ENCODE assay signal across 8 cellular contexts in the genomic region with DNA sequence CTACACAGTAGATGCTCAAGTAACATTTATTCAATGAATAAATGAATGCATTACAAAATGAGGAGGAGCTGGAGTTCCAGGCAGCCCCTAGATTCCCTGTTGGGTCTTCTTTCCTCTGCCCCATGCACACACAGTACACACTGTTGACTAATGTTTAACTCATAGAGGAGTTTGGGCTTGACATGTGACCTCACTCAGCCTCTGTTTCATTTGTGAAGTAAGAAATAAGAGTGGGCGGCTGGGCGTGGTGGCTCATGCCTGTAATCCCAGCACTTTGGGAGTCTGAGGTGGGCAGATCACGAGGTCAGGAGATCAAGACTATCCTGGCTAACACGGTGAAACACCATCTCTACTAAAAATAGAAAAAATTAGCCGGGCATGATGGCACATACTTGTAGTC. TPM values are rescaled to one million over a fixed set of nuclear protein-coding genes. Genes with fewer than 3 reads are reported as not detected.
A peak's percentile ranks its signal among the peaks of the same experiment; 100 is the strongest.
DNase-seq lines count a peak whose midpoint lies in the region; ATAC-seq, FAIRE-seq and TF ChIP-seq lines count a peak whose summit lies in the region.
"Not testable (repeated sequence)": the region's sequence is repeated elsewhere in the genome, so short reads cannot be mapped to it uniquely, and the experiment has no call there.
"Had no signal": no experiment of that assay in that cellular context is flagged by ENCODE, and none has a peak within 500 bp of the region (broad histone marks: within the 10 kb centered on the region; RNA-seq: fewer than 3 reads in every experiment).

No MANE protein-coding gene starts in this region.

- not testable (repeated sequence) for FAIRE-seq in bronchial epithelial cell (lab: Jason Lieb, UNC); keratinocyte (lab: Jason Lieb, UNC)

- not testable (repeated sequence) for H3K9me1 ChIP-seq in keratinocyte (ENCODE audit: control insufficient read depth, extremely low read depth, insufficient read depth, low read length)

- not testable (repeated sequence) for H4K20me1 ChIP-seq in keratinocyte (ENCODE audit: control insufficient read depth, extremely low read depth, insufficient read depth, low read length)

- DNase-seq in Calu3 (peak; percentile 39), RWPE2 (ENCODE audit: low spot score) (peak; percentile 60), bronchial epithelial cell (ENCODE audit: low read depth) (peak; percentile 96)
- not testable (repeated sequence) for DNase-seq in keratinocyte (ENCODE audit: low read depth, low spot score)

- not testable (repeated sequence) for H3K27me3 Mint-ChIP-seq in Calu3 (ENCODE audit: unreplicated experiment)

- not testable (repeated sequence) for H3K4me1 ChIP-seq in RWPE2 (ENCODE audit: insufficient read depth, poor library complexity, severe bottlenecking)
- H3K4me1 ChIP-seq in keratinocyte (ENCODE audit: control insufficient read depth, extremely low read depth, insufficient read depth, low read length) = peaks cover 13% of the 10 kb centered on the region
- H3K4me1 ChIP-seq in skeletal muscle satellite cell (ENCODE audit: control insufficient read depth, insufficient read depth, low read length) = peaks cover 30% of the 10 kb centered on the region

- H2AFZ ChIP-seq in keratinocyte (ENCODE audit: control insufficient read depth, low read length) = not testable (repeated sequence)

- not testable (repeated sequence) for TF ChIP-seq CTCF in Calu3 (IDR thresholded peaks at IDR 0.05; ENCODE audit: unreplicated experiment); RWPE2 (IDR thresholded peaks at IDR 0.05; ENCODE audit: poor library complexity, severe bottlenecking); bronchial epithelial cell (IDR thresholded peaks at IDR 0.05; ENCODE audit: insufficient read depth, low read length, severe bottlenecking); keratinocyte (optimal IDR thresholded peaks at IDR 0.05 in 1 of 3, IDR thresholded peaks at IDR 0.05 in 1 of 3, conservative IDR thresholded peaks at IDR 0.05 in 1 of 3; ENCODE audit: extremely low read depth in 1 of 3, insufficient read depth in 2 of 3, low read length in 3 of 3)

- CTCF ChIA-PET in Calu3 (lab: Charles Lee) = interaction anchor here (1.0 to 2.0 kb wide), 3 partner anchors 10 to 275 kb away, joined by 3 to 8 read pairs (median 3); no protein-coding TSS in a partner anchor

- not testable (repeated sequence) for H3K36me3 ChIP-seq in RWPE2 (ENCODE audit: low read depth); bronchial epithelial cell (ENCODE audit: control insufficient read depth, insufficient read depth, low read length); keratinocyte (ENCODE audit: control insufficient read depth in 2 of 2, extremely low read depth in 1 of 2, insufficient read depth in 2 of 2, low read length in 2 of 2); skeletal muscle satellite cell (ENCODE audit: insufficient read depth, low read length)

- dilution Hi-C loops in keratinocyte (cut with MboI; ENCODE audit: extremely low pct_ligation_motif_present, low sequenced_read_pairs) = not testable (repeated sequence)

- BruUV-seq in Calu3 (replicated peaks; lab: Mats Ljungman, UMichigan) = not testable (repeated sequence)

- not testable (repeated sequence) for H3K27ac ChIP-seq in RWPE2 (ENCODE audit: poor library complexity, severe bottlenecking); keratinocyte (ENCODE audit: control insufficient read depth, insufficient read depth, low read length)

- not testable (repeated sequence) for H3K4me3 Mint-ChIP-seq in Calu3 (ENCODE audit: low read depth, unreplicated experiment)

- H3K27ac Mint-ChIP-seq in Calu3 (ENCODE audit: unreplicated experiment) = not testable (repeated sequence)

- H3K36me3 Mint-ChIP-seq in Calu3 (ENCODE audit: insufficient read depth, unreplicated experiment) = not testable (repeated sequence)

- intact Hi-C loops in Calu3 (cut with micrococcal nuclease; ENCODE audit: unreplicated experiment) = not testable (repeated sequence)

- H3K9me3 ChIP-seq in RWPE2 (ENCODE audit: severe bottlenecking); keratinocyte (ENCODE audit: control insufficient read depth, low read depth, low read length); skeletal muscle satellite cell (replicated peaks; ENCODE audit: low read length): not testable (repeated sequence)

- not testable (repeated sequence) for H3K27me3 ChIP-seq in RWPE2 (ENCODE audit: insufficient read depth, poor library complexity, severe bottlenecking); bronchial epithelial cell (ENCODE audit: control insufficient read depth, insufficient read depth, low read length); keratinocyte (ENCODE audit: control insufficient read depth, extremely low read depth, insufficient read depth, low read length); skeletal muscle satellite cell (ENCODE audit: control insufficient read depth, insufficient read depth, low read length)

- peak overlapping the region; percentile 17 for H3K4me2 ChIP-seq in keratinocyte (ENCODE audit: control insufficient read depth, extremely low read depth, insufficient read depth, low read depth, low read length)
- H3K4me2 ChIP-seq in skeletal muscle satellite cell (ENCODE audit: low read length) = peak overlapping the region; percentile 48

- not testable (repeated sequence) for H3K4me3 ChIP-seq in RWPE2 (ENCODE audit: severe bottlenecking); bronchial epithelial cell (ENCODE audit: low read depth, low read length); keratinocyte (ENCODE audit: control insufficient read depth in 2 of 3, extremely low read depth in 1 of 3, insufficient read depth in 2 of 3, low read depth in 1 of 3, low read length in 3 of 3); skeletal muscle satellite cell (ENCODE audit: low read length)

- not testable (repeated sequence) for H3K9me3 Mint-ChIP-seq in Calu3 (ENCODE audit: low read depth, unreplicated experiment)

- ATAC-seq in HG02973 (IDR thresholded peaks at IDR 0.05; ENCODE audit: unreplicated experiment) (peak; percentile 46), RWPE2 (ENCODE audit: low read depth) (peak; percentile 93)

- H3K9ac ChIP-seq in keratinocyte (ENCODE audit: control insufficient read depth, extremely low read depth, insufficient read depth, low read length); skeletal muscle satellite cell (ENCODE audit: low read depth, low read length): not testable (repeated sequence)

- not testable (repeated sequence) for H3K79me2 ChIP-seq in keratinocyte (ENCODE audit: control insufficient read depth, insufficient read depth, low read length)

- peaks cover 32% of the 10 kb centered on the region for H3K4me1 Mint-ChIP-seq in Calu3 (ENCODE audit: low read depth, unreplicated experiment)

RNA-seq across cellular contexts. Expression of a gene that starts 1.0 kb away (rescaled TPM):
- total RNA-seq in Calu3 (2022) (not detected in 2 replicates), bronchial epithelial cell (not detected in 2 replicates)
- not detected in 3 replicates for polyA plus RNA-seq in keratinocyte
- not detected for polyA plus RNA-seq in keratinocyte (2011; ENCODE audit: low read depth)
- polyA plus RNA-seq in keratinocyte (2011; cell fraction: cytosol; rRNA removed) = not detected in 2 replicates
- polyA plus RNA-seq in keratinocyte (2011; cell fraction: nucleus; rRNA removed) = not detected in 2 replicates
- polyA plus RNA-seq in keratinocyte (2012; ENCODE audit: low replicate concordance) = not detected in 2 replicates
- not detected in 3 replicates for polyA minus RNA-seq in keratinocyte
- polyA minus RNA-seq in keratinocyte (2011; cell fraction: cytosol; rRNA and poly(A)+ RNA removed) = not detected
- polyA minus RNA-seq in keratinocyte (2011; cell fraction: nucleus; rRNA and poly(A)+ RNA removed) = not detected in 2 replicates
- not detected in 2 replicates for total RNA-seq in skeletal muscle satellite cell (2012; rRNA removed)
- total RNA-seq: H1, mesothelial cell of epicardium had no signal
- polyA plus RNA-seq: H1 had no signal

RNA-seq across cellular contexts. Expression of a gene that starts 14.8 kb away (rescaled TPM):
- 18.9 and 27.6 TPM in 2 replicates for total RNA-seq in Calu3 (2022)
- total RNA-seq in bronchial epithelial cell = 10.4 and 17.4 TPM in 2 replicates
- polyA plus RNA-seq in keratinocyte = 15.9 to 21.0 TPM (median 17.3 TPM) in 3 replicates
- 7.3 TPM for polyA plus RNA-seq in keratinocyte (2011; ENCODE audit: low read depth)
- 13.2 and 19.4 TPM in 2 replicates for polyA plus RNA-seq in keratinocyte (2011; cell fraction: cytosol; rRNA removed)
- polyA plus RNA-seq in keratinocyte (2011; cell fraction: nucleus; rRNA removed) = 10.6 and 11.0 TPM in 2 replicates
- polyA plus RNA-seq in keratinocyte (2012; ENCODE audit: low replicate concordance) = 9.0 and 13.8 TPM in 2 replicates
- polyA minus RNA-seq in keratinocyte = 4.0 to 8.8 TPM (median 8.2 TPM) in 3 replicates
- polyA minus RNA-seq in keratinocyte (2011; cell fraction: cytosol; rRNA and poly(A)+ RNA removed) = 11.7 TPM
- 4.9 and 7.8 TPM in 2 replicates for polyA minus RNA-seq in keratinocyte (2011; cell fraction: nucleus; rRNA and poly(A)+ RNA removed)
- total RNA-seq in skeletal muscle satellite cell (2012; rRNA removed) = 28.1 and 28.4 TPM in 2 replicates

RNA-seq across cellular contexts. Expression of a gene that starts 23.6 kb away (rescaled TPM):
- total RNA-seq in Calu3 (2022) (0.12 and 0.39 TPM in 2 replicates), bronchial epithelial cell (not detected in 2 replicates)
- not detected in 3 replicates for polyA plus RNA-seq in keratinocyte
- polyA plus RNA-seq in keratinocyte (2011; ENCODE audit: low read depth) = not detected
- not detected in 2 replicates for polyA plus RNA-seq in keratinocyte (2011; cell fraction: cytosol; rRNA removed)
- polyA plus RNA-seq in keratinocyte (2011; cell fraction: nucleus; rRNA removed) = not detected in 2 replicates
- polyA plus RNA-seq in keratinocyte (2012; ENCODE audit: low replicate concordance) = not detected in 2 replicates
- 0.10 TPM in 1 of 3 replicates, not detected in the others for polyA minus RNA-seq in keratinocyte
- polyA minus RNA-seq in keratinocyte (2011; cell fraction: cytosol; rRNA and poly(A)+ RNA removed) = not detected
- polyA minus RNA-seq in keratinocyte (2011; cell fraction: nucleus; rRNA and poly(A)+ RNA removed) = not detected in 2 replicates
- total RNA-seq in skeletal muscle satellite cell (2012; rRNA removed) = under 0.01 and 0.44 TPM in 2 replicates

RNA-seq across cellular contexts. Expression of a gene that starts 32.3 kb away (rescaled TPM):
- not detected in 2 replicates for total RNA-seq in Calu3 (2022)
- not detected in 2 replicates for total RNA-seq in bronchial epithelial cell
- polyA plus RNA-seq in keratinocyte = not detected in 3 replicates
- polyA plus RNA-seq in keratinocyte (2011; ENCODE audit: low read depth) = not detected
- not detected in 2 replicates for polyA plus RNA-seq in keratinocyte (2011; cell fraction: cytosol; rRNA removed)
- not detected in 2 replicates for polyA plus RNA-seq in keratinocyte (2011; cell fraction: nucleus; rRNA removed)
- not detected in 2 replicates for polyA plus RNA-seq in keratinocyte (2012; ENCODE audit: low replicate concordance)
- not detected in 3 replicates for polyA minus RNA-seq in keratinocyte
- polyA minus RNA-seq in keratinocyte (2011; cell fraction: cytosol; rRNA and poly(A)+ RNA removed) = not detected
- not detected in 2 replicates for polyA minus RNA-seq in keratinocyte (2011; cell fraction: nucleus; rRNA and poly(A)+ RNA removed)
- total RNA-seq in skeletal muscle satellite cell (2012; rRNA removed) = not detected in 2 replicates
- total RNA-seq: H1, mesothelial cell of epicardium had no signal
- polyA plus RNA-seq: H1 had no signal

RNA-seq across cellular contexts. Expression of a gene that starts 54.5 kb away (rescaled TPM):
- total RNA-seq in Calu3 (2022) (104 TPM in 2 replicates), bronchial epithelial cell (72.6 and 95.8 TPM in 2 replicates)
- polyA plus RNA-seq in keratinocyte = 40.3 to 62.9 TPM (median 58.0 TPM) in 3 replicates
- polyA plus RNA-seq in keratinocyte (2011; ENCODE audit: low read depth) = 15.2 TPM
- 61.0 and 79.3 TPM in 2 replicates for polyA plus RNA-seq in keratinocyte (2011; cell fraction: cytosol; rRNA removed)
- polyA plus RNA-seq in keratinocyte (2011; cell fraction: nucleus; rRNA removed) = 34.3 and 35.6 TPM in 2 replicates
- polyA plus RNA-seq in keratinocyte (2012; ENCODE audit: low replicate concordance) = 49.8 and 63.9 TPM in 2 replicates
- 35.1 to 53.4 TPM (median 47.2 TPM) in 3 replicates for polyA minus RNA-seq in keratinocyte
- 36.6 TPM for polyA minus RNA-seq in keratinocyte (2011; cell fraction: cytosol; rRNA and poly(A)+ RNA removed)
- 13.1 and 18.4 TPM in 2 replicates for polyA minus RNA-seq in keratinocyte (2011; cell fraction: nucleus; rRNA and poly(A)+ RNA removed)
- total RNA-seq in skeletal muscle satellite cell (2012; rRNA removed) = 86.7 and 94.6 TPM in 2 replicates
